Comparison of ENCODE assay signal across 18 cellular contexts in the genomic region with DNA sequence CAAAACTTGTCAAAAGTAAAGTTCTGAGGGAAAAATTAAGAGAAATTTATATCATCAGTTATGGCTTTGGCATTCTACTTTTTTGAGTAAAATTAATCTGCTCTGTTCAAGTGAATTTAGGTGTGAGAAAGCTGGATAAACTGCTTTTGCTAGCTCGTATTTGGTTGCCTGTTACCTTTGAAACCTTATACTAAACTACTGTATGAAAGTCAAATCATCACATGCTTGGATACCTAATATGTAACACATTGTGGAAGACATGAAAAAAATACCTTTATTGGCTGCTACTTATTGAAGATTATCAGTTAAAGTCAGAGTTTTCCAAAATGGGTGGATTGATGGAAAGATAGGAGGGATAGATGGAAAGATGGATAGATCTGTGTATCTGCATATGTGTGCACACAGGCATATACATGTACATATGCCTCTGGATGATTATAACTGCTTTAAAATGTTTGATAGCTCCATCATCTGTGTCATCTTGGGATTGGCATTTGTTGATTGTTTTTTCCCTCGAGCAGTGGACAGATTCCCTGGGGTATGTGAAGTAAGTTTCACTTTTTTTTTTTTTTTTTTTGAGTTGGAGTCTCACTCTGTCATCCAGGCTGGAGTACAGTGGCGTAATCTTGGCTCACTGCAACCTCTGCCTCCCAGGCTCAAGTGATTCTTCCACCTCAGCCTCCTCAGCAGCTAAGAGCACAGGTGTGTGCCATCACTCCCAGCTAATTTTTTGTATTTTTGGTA. TPM values are rescaled to one million over a fixed set of nuclear protein-coding genes. Genes with fewer than 3 reads are reported as not detected.
A peak's percentile ranks its signal among the peaks of the same experiment; 100 is the strongest.
DNase-seq lines count a peak whose midpoint lies in the region; ATAC-seq, FAIRE-seq and TF ChIP-seq lines count a peak whose summit lies in the region.
"Had no signal": no experiment of that assay in that cellular context is flagged by ENCODE, and none has a peak within 500 bp of the region (broad histone marks: within the 10 kb centered on the region; RNA-seq: fewer than 3 reads in every experiment).

No MANE protein-coding gene starts in this region.

- peak overlapping the region; percentile 84 for H3K4me2 ChIP-seq in keratinocyte (ENCODE audit: control insufficient read depth, extremely low read depth, insufficient read depth, low read depth, low read length)
- H3K4me2 ChIP-seq: PC-9 had no signal

- H3K79me2 ChIP-seq in keratinocyte (ENCODE audit: control insufficient read depth, insufficient read depth, low read length): peaks cover 95% of the 10 kb centered on the region

- peak; percentile 36 for ATAC-seq in Right ventricle myocardium superior (ENCODE audit: poor library complexity)
- ATAC-seq in stimulated activated naive B cell treated with anti-CD40 and anti-IgM and Interleukin-4, amounts not matched to agents 10 μg/mL and 1 μg/mL and 100 μg/mL, for 72 hours (replicated peaks): no peak
- ATAC-seq in GM18519 (IDR thresholded peaks at IDR 0.05; ENCODE audit: low FRiP score, unreplicated experiment): no peak
- ATAC-seq: HCT116 had no signal

- H3K9ac ChIP-seq in keratinocyte (ENCODE audit: control insufficient read depth, extremely low read depth, insufficient read depth, low read length): peak overlapping the region; percentile 50

- H3K9me3 Mint-ChIP-seq in brain (peaks cover 0 to 7% (median 5%) of the 10 kb centered on the region in 5 experiments), progenitor cell of endocrine pancreas (ENCODE audit: low read depth) (no peaks in the 10 kb centered on the region)
- peaks cover 0 to 3% of the 10 kb centered on the region in 2 donors for H3K9me3 Mint-ChIP-seq in stimulated activated naive B cell treated with anti-CD40 and anti-IgM and Interleukin-4, amounts not matched to agents 10 μg/mL and 1 μg/mL and 100 μg/mL, for 72 hours
- H3K9me3 Mint-ChIP-seq: CD8-positive, alpha-beta memory T cell; neural crest cell had no signal

- H3K9me1 ChIP-seq in keratinocyte (ENCODE audit: control insufficient read depth, extremely low read depth, insufficient read depth, low read length): peaks cover 5% of the 10 kb centered on the region

- H4K20me1 ChIP-seq in keratinocyte (ENCODE audit: control insufficient read depth, extremely low read depth, insufficient read depth, low read length): peaks cover 31% of the 10 kb centered on the region

- H3K36me3 ChIP-seq in right atrium auricular region: no peaks in the 10 kb centered on the region
- H3K36me3 ChIP-seq in keratinocyte (ENCODE audit: control insufficient read depth in 2 of 2, extremely low read depth in 1 of 2, insufficient read depth in 2 of 2, low read length in 2 of 2): no peaks in the 10 kb centered on the region

- no peak for FAIRE-seq in keratinocyte (lab: Jason Lieb, UNC)

- peak overlapping the region in 3 of 5 experiments; percentile 3 to 38 (median 24) for H3K27ac Mint-ChIP-seq in brain
- peak overlapping the region; percentile 20 for H3K27ac Mint-ChIP-seq in stimulated activated naive B cell treated with anti-CD40 and anti-IgM and Interleukin-4, amounts not matched to agents 10 μg/mL and 1 μg/mL and 100 μg/mL, for 72 hours
- no peak overlapping the region for H3K27ac Mint-ChIP-seq in progenitor cell of endocrine pancreas

- H3K36me3 Mint-ChIP-seq in brain (peaks cover 73% of the 10 kb centered on the region), progenitor cell of endocrine pancreas (ENCODE audit: insufficient read depth) (peaks cover 8% of the 10 kb centered on the region)
- H3K36me3 Mint-ChIP-seq in stimulated activated naive B cell treated with anti-CD40 and anti-IgM and Interleukin-4, amounts not matched to agents 10 μg/mL and 1 μg/mL and 100 μg/mL, for 72 hours: peaks cover 10 to 24% of the 10 kb centered on the region in 2 donors

- H3K4me1 Mint-ChIP-seq in brain (peaks cover 49% of the 10 kb centered on the region), progenitor cell of endocrine pancreas (ENCODE audit: low read depth) (peaks cover 11% of the 10 kb centered on the region)
- peaks cover 23 to 58% of the 10 kb centered on the region in 2 donors for H3K4me1 Mint-ChIP-seq in stimulated activated naive B cell treated with anti-CD40 and anti-IgM and Interleukin-4, amounts not matched to agents 10 μg/mL and 1 μg/mL and 100 μg/mL, for 72 hours

- intact Hi-C loops in Right ventricle myocardium superior (cut with DNase I): no loop called here

- DNase-seq in Right ventricle myocardium superior: no peak
- no peak for DNase-seq in right atrium auricular region (ENCODE audit: low spot score)
- DNase-seq in keratinocyte (ENCODE audit: low read depth, low spot score): no peak
- DNase-seq in stimulated activated naive B cell treated with anti-CD40 and anti-IgM and Interleukin-4, amounts not matched to agents 10 μg/mL and 1 μg/mL and 100 μg/mL, for 72 hours: no peak
- no peak for DNase-seq in progenitor cell of endocrine pancreas (ENCODE audit: low spot score, unreplicated experiment)
- no peak for DNase-seq in iPS-NIHi11 (ENCODE audit: low spot score)
- DNase-seq: activated CD8-positive, alpha-beta memory T cell treated with anti-CD3 and anti-CD28 coated beads for 24 hours; CD8-positive, alpha-beta memory T cell; central memory CD4-positive, alpha-beta T cell; NCI-H1417; NCI-H2227 treated with DMSO at 0.1 percent for 48 hours; NCI-H82; PC-9; stimulated activated CD4-positive, alpha-beta T cell treated with anti-CD3 and anti-CD28 coated beads, Interleukin-12 subunit alpha, Interleukin-12 subunit beta, amount 100 ng/mL, for 4 hours had no signal

- H3K27me3 ChIP-seq in right atrium auricular region (no peaks in the 10 kb centered on the region), keratinocyte (ENCODE audit: control insufficient read depth, extremely low read depth, insufficient read depth, low read length) (no peaks in the 10 kb centered on the region)

- H3K4me3 ChIP-seq in right atrium auricular region (no peak overlapping the region), keratinocyte (ENCODE audit: control insufficient read depth in 2 of 3, extremely low read depth in 1 of 3, insufficient read depth in 2 of 3, low read depth in 1 of 3, low read length in 3 of 3) (peak overlapping the region in 1 of 3 experiments; percentile 46)
- H3K4me3 ChIP-seq: PC-9 had no signal

- no peak for TF ChIP-seq CTCF in right atrium auricular region (IDR thresholded peaks at IDR 0.05)
- TF ChIP-seq CTCF in brain (conservative IDR thresholded peaks at IDR 0.05): no peak
- no peak for TF ChIP-seq CTCF in keratinocyte (optimal IDR thresholded peaks at IDR 0.05 in 1 of 3, IDR thresholded peaks at IDR 0.05 in 1 of 3, conservative IDR thresholded peaks at IDR 0.05 in 1 of 3; ENCODE audit: extremely low read depth in 1 of 3, insufficient read depth in 2 of 3, low read length in 3 of 3)
- no peak for TF ChIP-seq CTCF in progenitor cell of endocrine pancreas (IDR thresholded peaks at IDR 0.05; ENCODE audit: unreplicated experiment)

- H3K4me3 Mint-ChIP-seq in brain (no peak overlapping the region), progenitor cell of endocrine pancreas (ENCODE audit: low read depth) (no peak overlapping the region)
- H3K4me3 Mint-ChIP-seq in stimulated activated naive B cell treated with anti-CD40 and anti-IgM and Interleukin-4, amounts not matched to agents 10 μg/mL and 1 μg/mL and 100 μg/mL, for 72 hours: no peak overlapping the region
- H3K4me3 Mint-ChIP-seq: neural crest cell had no signal

- no peak overlapping the region for H3K27ac ChIP-seq in right atrium auricular region
- peak overlapping the region; percentile 80 for H3K27ac ChIP-seq in keratinocyte (ENCODE audit: control insufficient read depth, insufficient read depth, low read length)
- H3K27ac ChIP-seq: PC-9 had no signal

- no peaks in the 10 kb centered on the region for H3K27me3 Mint-ChIP-seq in brain
- H3K27me3 Mint-ChIP-seq in stimulated activated naive B cell treated with anti-CD40 and anti-IgM and Interleukin-4, amounts not matched to agents 10 μg/mL and 1 μg/mL and 100 μg/mL, for 72 hours: no peaks in the 10 kb centered on the region
- H3K27me3 Mint-ChIP-seq in progenitor cell of endocrine pancreas: no peaks in the 10 kb centered on the region
- H3K27me3 Mint-ChIP-seq: CD8-positive, alpha-beta memory T cell had no signal

- dilution Hi-C loops in keratinocyte (cut with MboI; ENCODE audit: extremely low pct_ligation_motif_present, low sequenced_read_pairs): no loop called here

- H2AFZ ChIP-seq in keratinocyte (ENCODE audit: control insufficient read depth, low read length): no peak overlapping the region
- H2AFZ ChIP-seq: PC-9 had no signal

- peaks cover 0 to 5% of the 10 kb centered on the region in 2 donors for H3K9me3 ChIP-seq in right atrium auricular region
- no peaks in the 10 kb centered on the region for H3K9me3 ChIP-seq in keratinocyte (ENCODE audit: control insufficient read depth, low read depth, low read length)

- H3K4me1 ChIP-seq in right atrium auricular region: peaks cover 0 to 31% of the 10 kb centered on the region in 2 donors
- H3K4me1 ChIP-seq in keratinocyte (ENCODE audit: control insufficient read depth, extremely low read depth, insufficient read depth, low read length): peaks cover 36% of the 10 kb centered on the region

RNA-seq across cellular contexts. Expression of a gene that starts 24.3 kb away (rescaled TPM):
- total RNA-seq in Right ventricle myocardium superior (43.0 TPM), right atrium auricular region (10 to 100 TPM; 44.4 to 46.9 TPM), progenitor cell of endocrine pancreas (69.5 and 70.2 TPM in 2 replicates)
- polyA plus RNA-seq in brain (ENCODE audit: insufficient read depth, low read depth, low replicate concordance) (22.4 TPM), keratinocyte (8.6 to 24.3 TPM (median 19.1 TPM) in 3 replicates)
- polyA plus RNA-seq in keratinocyte (2011; ENCODE audit: low read depth): 20.0 TPM
- 10.3 and 16.6 TPM in 2 replicates for polyA plus RNA-seq in keratinocyte (2011; cell fraction: cytosol; rRNA removed)
- 28.7 and 35.4 TPM in 2 replicates for polyA plus RNA-seq in keratinocyte (2011; cell fraction: nucleus; rRNA removed)
- polyA plus RNA-seq in keratinocyte (2012; ENCODE audit: low replicate concordance): 12.8 and 18.2 TPM in 2 replicates
- polyA minus RNA-seq in keratinocyte: 15.3 to 32.9 TPM (median 18.0 TPM) in 3 replicates
- polyA minus RNA-seq in keratinocyte (2011; cell fraction: cytosol; rRNA and poly(A)+ RNA removed): 12.7 TPM
- 24.7 and 52.4 TPM in 2 replicates for polyA minus RNA-seq in keratinocyte (2011; cell fraction: nucleus; rRNA and poly(A)+ RNA removed)
